Comparison of ENCODE assay signal across 3 cellular contexts in the genomic region with DNA sequence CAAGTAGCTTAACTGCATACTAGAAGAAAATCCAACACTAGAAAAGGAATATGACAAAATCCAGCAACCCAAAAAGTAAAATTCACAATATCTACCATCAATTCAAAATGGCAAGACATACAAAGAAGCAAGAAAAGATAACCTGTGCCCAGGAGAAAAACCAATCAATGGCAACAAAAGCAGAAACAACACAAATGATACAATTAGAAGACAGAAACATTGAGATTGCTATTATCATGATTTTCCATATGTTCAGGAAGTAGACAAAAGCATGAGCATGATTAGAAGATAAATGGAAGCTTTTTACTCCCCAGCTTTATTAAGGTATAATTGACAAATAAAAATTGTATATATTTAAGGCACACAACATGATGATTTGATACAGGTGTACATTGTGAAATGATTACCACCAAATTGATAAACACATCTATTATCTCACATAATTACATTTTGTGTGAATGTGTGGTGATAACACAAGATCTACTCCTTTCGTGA.
"Had no signal": no experiment of that assay in that cellular context is flagged by ENCODE, and none has a peak within 500 bp of the region (broad histone marks: within the 10 kb centered on the region; RNA-seq: fewer than 3 reads in every experiment).

No MANE protein-coding gene starts in this region.

- DNase-seq: GDM1, GF-D8 had no signal

- H3K4me3 ChIP-seq: GM12878 had no signal

- ATAC-seq: GM12878 had no signal
